In genomic region chr22:21762712-21763581, GRCh38 we compare ENCODE assay signal across 11 cellular contexts. TPM values are rescaled to one million over a fixed set of nuclear protein-coding genes. Genes with fewer than 3 reads are reported as not detected.
DNase-seq lines count a peak whose midpoint lies in the region; ATAC-seq and TF ChIP-seq lines count a peak whose summit lies in the region.
"Had no signal": no experiment of that assay in that cellular context is flagged by ENCODE, and none has a peak within 500 bp of the region (broad histone marks: within the 10 kb centered on the region; RNA-seq: fewer than 3 reads in every experiment).

No MANE protein-coding gene starts in this region.

- no peak for ATAC-seq in right cardiac atrium
- peak in 1 of 2 donors; percentile 20 for ATAC-seq in naive thymus-derived CD8-positive, alpha-beta T cell
- no peak for ATAC-seq in GM19467 (IDR thresholded peaks at IDR 0.05; ENCODE audit: unreplicated experiment)

- H3K4me1 ChIP-seq in cardiac muscle cell (ENCODE audit: low read depth) (no peaks in the 10 kb centered on the region), right cardiac atrium (ENCODE audit: control insufficient read depth, insufficient read depth, low read length) (no peaks in the 10 kb centered on the region)

- H3K36me3 ChIP-seq in cardiac muscle cell = peaks cover 47% of the 10 kb centered on the region

- H3K36me3 Mint-ChIP-seq in activated T-cell treated with anti-CD3 and anti-CD28 coated beads, Interleukin-2, amount 50 U/mL, for 24 hours (ENCODE audit: low read depth) = peaks cover 95% of the 10 kb centered on the region
- H3K36me3 Mint-ChIP-seq in naive thymus-derived CD8-positive, alpha-beta T cell = peaks cover 0 to 82% (median 12%) of the 10 kb centered on the region in 3 donors
- peaks cover 22% of the 10 kb centered on the region for H3K36me3 Mint-ChIP-seq in type B pancreatic cell

- DNase-seq in cardiac muscle cell (ENCODE audit: low read depth in 1 of 2, low spot score in 1 of 2) = no peak
- no peak for DNase-seq in right cardiac atrium
- DNase-seq in activated T-cell treated with anti-CD3 and anti-CD28 coated beads, Interleukin-2, amount 50 U/mL, for 24 hours = peak; percentile 56
- peak in 1 of 10 donors; percentile 22 for DNase-seq in naive thymus-derived CD8-positive, alpha-beta T cell
- no peak for DNase-seq in type B pancreatic cell (ENCODE audit: extremely low spot score, unreplicated experiment)
- DNase-seq in iPS-NIHi7 (ENCODE audit: extremely low spot score) = no peak
- no peak for DNase-seq in cerebellar cortex (ENCODE audit: low spot score)
- DNase-seq: esophagus squamous epithelium, NCI-H526 had no signal

- intact Hi-C loops in right cardiac atrium (cut with DNase I) = no loop called here

- H3K4me3 Mint-ChIP-seq in activated T-cell treated with anti-CD3 and anti-CD28 coated beads, Interleukin-2, amount 50 U/mL, for 24 hours = peak overlapping the region; percentile 28
- peak overlapping the region in 2 of 10 donors; percentile 39 to 62 for H3K4me3 Mint-ChIP-seq in naive thymus-derived CD8-positive, alpha-beta T cell
- H3K4me3 Mint-ChIP-seq in type B pancreatic cell = no peak overlapping the region
- H3K4me3 Mint-ChIP-seq: B cell had no signal

- peaks cover 76% of the 10 kb centered on the region for H3K4me1 Mint-ChIP-seq in activated T-cell treated with anti-CD3 and anti-CD28 coated beads, Interleukin-2, amount 50 U/mL, for 24 hours (ENCODE audit: low read depth)
- H3K4me1 Mint-ChIP-seq in naive thymus-derived CD8-positive, alpha-beta T cell = peaks cover 14 to 87% (median 35%) of the 10 kb centered on the region in 4 donors
- no peaks in the 10 kb centered on the region for H3K4me1 Mint-ChIP-seq in type B pancreatic cell (ENCODE audit: unreplicated experiment)

- H3K27me3 ChIP-seq in cardiac muscle cell (no peaks in the 10 kb centered on the region), right cardiac atrium (ENCODE audit: control insufficient read depth, insufficient read depth) (no peaks in the 10 kb centered on the region)
- H3K27me3 ChIP-seq: esophagus squamous epithelium had no signal

- H3K27me3 Mint-ChIP-seq in activated T-cell treated with anti-CD3 and anti-CD28 coated beads, Interleukin-2, amount 50 U/mL, for 24 hours = no peaks in the 10 kb centered on the region
- no peaks in the 10 kb centered on the region for H3K27me3 Mint-ChIP-seq in naive thymus-derived CD8-positive, alpha-beta T cell
- no peaks in the 10 kb centered on the region for H3K27me3 Mint-ChIP-seq in type B pancreatic cell
- H3K27me3 Mint-ChIP-seq: B cell had no signal

- H3K27ac ChIP-seq in cardiac muscle cell = peak overlapping the region; percentile 35
- no peak overlapping the region for H3K27ac ChIP-seq in right cardiac atrium (ENCODE audit: low read length)

- WGBS in right cardiac atrium = 70% methylated on average over 13 of the region's 13 CpGs

- TF ChIP-seq CTCF in cardiac muscle cell (IDR thresholded peaks at IDR 0.05; ENCODE audit: low read depth, low read length) (no peak), type B pancreatic cell (conservative IDR thresholded peaks at IDR 0.05) (no peak)

- H3K9me3 Mint-ChIP-seq in activated T-cell treated with anti-CD3 and anti-CD28 coated beads, Interleukin-2, amount 50 U/mL, for 24 hours = no peaks in the 10 kb centered on the region
- no peaks in the 10 kb centered on the region for H3K9me3 Mint-ChIP-seq in naive thymus-derived CD8-positive, alpha-beta T cell
- H3K9me3 Mint-ChIP-seq in type B pancreatic cell = no peaks in the 10 kb centered on the region

- H3K4me3 ChIP-seq in cardiac muscle cell (no peak overlapping the region), right cardiac atrium (ENCODE audit: low read length) (no peak overlapping the region)
- H3K4me3 ChIP-seq: esophagus squamous epithelium had no signal

- POLR2A ChIA-PET in naive thymus-derived CD8-positive, alpha-beta T cell (lab: Charles Lee) = no interaction called here

- H3K9me3 ChIP-seq in cardiac muscle cell (ENCODE audit: low read depth) (no peaks in the 10 kb centered on the region), right cardiac atrium (ENCODE audit: control insufficient read depth, low read length) (no peaks in the 10 kb centered on the region)
- H3K9me3 ChIP-seq: esophagus squamous epithelium had no signal

- peak overlapping the region; percentile 72 for H3K27ac Mint-ChIP-seq in activated T-cell treated with anti-CD3 and anti-CD28 coated beads, Interleukin-2, amount 50 U/mL, for 24 hours
- H3K27ac Mint-ChIP-seq in naive thymus-derived CD8-positive, alpha-beta T cell = peak overlapping the region in 8 of 10 donors; percentile 4 to 86 (median 30)
- H3K27ac Mint-ChIP-seq in type B pancreatic cell = peak overlapping the region; percentile 18
- H3K27ac Mint-ChIP-seq: B cell had no signal

RNA-seq across cellular contexts. Expression of gene YPEL1, which starts 27.4 kb away (rescaled TPM):
- total RNA-seq in cardiac muscle cell = 12.2 and 22.4 TPM in 2 replicates
- 20.4 and 39.8 TPM in 2 replicates for polyA plus RNA-seq in cardiac muscle cell
- total RNA-seq in right cardiac atrium = 10 to 100 TPM in 1 of 4 donors, 1 to 10 TPM in 3; 4.7 to 12.5 (median 6.4) TPM
- 4.1 TPM for polyA plus RNA-seq in right cardiac atrium
- 1 to 10 TPM; 5.3 to 6.7 TPM for total RNA-seq in naive thymus-derived CD8-positive, alpha-beta T cell
- 10 to 100 TPM in 1 of 3 donors, 1 to 10 TPM in 2; 1.8 to 15.3 (median 3.3) TPM for polyA plus RNA-seq in naive thymus-derived CD8-positive, alpha-beta T cell
- total RNA-seq in type B pancreatic cell (ENCODE audit: low replicate concordance) = 7.8 and 19.3 TPM in 2 replicates

Comparison
In these comparisons a context has a peak if more than half of its experiments do, and no peak if none do; other contexts are left out.
1. H3K27ac Mint-ChIP-seq: peak in every context shown above with its lines; median percentile 72 in activated T-cell treated with anti-CD3 and anti-CD28 coated beads, Interleukin-2, amount 50 U/mL, for 24 hours; 30 in naive thymus-derived CD8-positive, alpha-beta T cell; 18 in type B pancreatic cell.